Comparison of ENCODE assay signal across 20 cellular contexts in the genomic region with DNA sequence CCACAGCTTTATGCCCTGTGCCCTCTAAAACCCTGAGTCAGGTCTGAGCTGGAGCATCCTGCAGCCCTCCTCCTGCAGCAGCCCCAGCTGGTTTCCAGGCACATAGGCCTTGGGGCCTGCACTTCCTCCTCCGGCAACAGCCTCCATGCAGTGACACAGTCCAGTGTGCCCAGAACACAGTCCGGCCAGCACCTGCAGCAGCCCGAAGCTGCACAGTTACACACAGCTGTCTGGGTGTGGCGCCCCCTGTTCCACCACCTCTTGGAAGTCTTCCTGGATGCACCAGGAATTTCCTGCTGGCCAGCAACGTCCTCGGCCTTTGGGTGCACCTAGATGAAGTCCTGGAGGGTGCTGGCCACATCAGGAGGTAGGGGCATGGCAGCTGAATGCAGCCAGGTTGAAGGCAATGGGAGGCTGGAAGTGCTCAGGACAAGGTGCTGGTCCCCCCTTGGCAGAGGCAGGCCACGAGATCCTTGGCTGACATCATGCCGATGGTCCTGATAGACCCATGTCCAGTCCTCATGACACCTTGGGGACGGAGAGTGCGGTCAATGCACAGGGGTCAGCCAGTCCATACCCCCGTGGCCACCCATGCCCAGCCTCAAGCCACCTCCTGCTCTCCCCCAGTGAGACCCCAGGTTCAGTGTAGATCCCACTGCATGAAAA.
"Had no signal": no experiment of that assay in that cellular context is flagged by ENCODE, and none has a peak within 500 bp of the region (broad histone marks: within the 10 kb centered on the region; RNA-seq: fewer than 3 reads in every experiment).

No MANE protein-coding gene starts in this region.

- H3K9me3 ChIP-seq: colonic mucosa, left ventricle myocardium inferior, stomach, thoracic aorta, transverse colon had no signal

- H2AFZ ChIP-seq: hepatocyte had no signal

- H3K79me2 ChIP-seq: hepatocyte had no signal

- H3K4me1 ChIP-seq: colonic mucosa, foreskin keratinocyte had no signal

- H3K4me3 ChIP-seq: colonic mucosa, hepatocyte, left ventricle myocardium inferior, stomach, thoracic aorta, transverse colon had no signal

- DNase-seq: colonic mucosa; effector CD4-positive, alpha-beta T cell; endodermal cell; erythroblast; foreskin keratinocyte; head of caudate nucleus; kidney; left cardiac atrium; left ventricle myocardium inferior; mesendoderm; naive thymus-derived CD4-positive, alpha-beta T cell; small intestine; stimulated activated CD4-positive, alpha-beta T cell treated with anti-CD3 and anti-CD28 coated beads, Interleukin-12 subunit alpha, Interleukin-12 subunit beta, amount 100 ng/mL, for 4 hours; stimulated activated naive CD4-positive, alpha-beta T cell; stomach; substantia nigra; transverse colon had no signal

- FAIRE-seq: endothelial cell of umbilical vein, kidney, small intestine had no signal

- H3K4me2 ChIP-seq: hepatocyte had no signal

- H3K36me3 ChIP-seq: colonic mucosa, left ventricle myocardium inferior, stomach, thoracic aorta, transverse colon had no signal

- ATAC-seq: foreskin keratinocyte; left cardiac atrium; naive thymus-derived CD4-positive, alpha-beta T cell had no signal

- H3K27ac ChIP-seq: colonic mucosa, foreskin keratinocyte, hepatocyte, left ventricle myocardium inferior, stomach, thoracic aorta, transverse colon had no signal
